Comparison of ENCODE assay signal across 22 cellular contexts in the genomic region with DNA sequence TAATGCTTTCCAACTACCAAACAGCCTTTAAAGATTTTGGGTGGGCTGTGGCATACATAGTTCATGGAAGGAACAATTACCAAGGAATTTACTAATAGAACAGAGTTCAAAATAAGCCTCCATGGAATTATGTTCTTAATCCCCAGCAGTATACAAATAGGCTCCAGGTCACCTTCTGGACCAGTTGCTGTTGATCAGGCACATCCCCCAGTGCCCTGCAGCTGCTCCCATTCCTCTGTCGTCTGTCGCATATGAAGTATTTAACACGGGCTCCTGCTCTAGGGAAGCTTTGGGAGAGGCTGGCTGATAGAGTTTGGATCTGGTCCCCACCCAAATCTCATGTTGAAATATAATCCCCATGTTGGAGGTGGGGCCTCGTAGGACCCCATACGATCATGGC. TPM values are rescaled to one million over a fixed set of nuclear protein-coding genes. Genes with fewer than 3 reads are reported as not detected.
DNase-seq lines count a peak whose midpoint lies in the region; ATAC-seq and TF ChIP-seq lines count a peak whose summit lies in the region.
"Had no signal": no experiment of that assay in that cellular context is flagged by ENCODE, and none has a peak within 500 bp of the region (broad histone marks: within the 10 kb centered on the region; RNA-seq: fewer than 3 reads in every experiment).

No MANE protein-coding gene starts in this region.

- H3K9me3 ChIP-seq in WERI-Rb-1 (ENCODE audit: severe bottlenecking), result no peaks in the 10 kb centered on the region
- H3K9me3 ChIP-seq in naive thymus-derived CD4-positive, alpha-beta T cell (ENCODE audit: control insufficient read depth in 2 of 3, low read length in 3 of 3), result no peaks in the 10 kb centered on the region
- H3K9me3 ChIP-seq: BLaER1, Caco-2 had no signal

- intact Hi-C loops in posterior vena cava (cut with DNase I), result no loop called here
- intact Hi-C loops in naive thymus-derived CD4-positive, alpha-beta T cell (cut with micrococcal nuclease), result no loop called here

- peaks cover 30 to 53% (median 41%) of the 10 kb centered on the region in 5 donors for H3K27me3 Mint-ChIP-seq in naive thymus-derived CD4-positive, alpha-beta T cell

- no peak overlapping the region for H3K4me3 Mint-ChIP-seq in naive thymus-derived CD4-positive, alpha-beta T cell
- H3K4me3 Mint-ChIP-seq: B cell; CD4-positive, CD25-positive, alpha-beta regulatory T cell; CD8-positive, alpha-beta T cell had no signal

- peaks cover 0 to under 1% (median 0%) of the 10 kb centered on the region in 7 donors for H3K4me1 Mint-ChIP-seq in naive thymus-derived CD4-positive, alpha-beta T cell
- H3K4me1 Mint-ChIP-seq: B cell; CD4-positive, CD25-positive, alpha-beta regulatory T cell had no signal

- H3K9me3 Mint-ChIP-seq in naive thymus-derived CD4-positive, alpha-beta T cell, result peaks cover 0 to 8% (median 0%) of the 10 kb centered on the region in 11 donors

- POLR2A ChIA-PET in naive thymus-derived CD4-positive, alpha-beta T cell (lab: Charles Lee), result no interaction called here

- TF ChIP-seq CTCF in WERI-Rb-1 (IDR thresholded peaks at IDR 0.05; ENCODE audit: low read depth, low read length), result no peak

- H3K36me3 Mint-ChIP-seq in naive thymus-derived CD4-positive, alpha-beta T cell, result peaks cover 0 to 6% (median 0%) of the 10 kb centered on the region in 5 donors
- H3K36me3 Mint-ChIP-seq: CD4-positive, CD25-positive, alpha-beta regulatory T cell; CD8-positive, alpha-beta T cell had no signal

- DNase-seq in D341Med (ENCODE audit: low spot score) (peak; percentile 73), NCI-H82 (lab: John Stamatoyannopoulos, UW) (peak; percentile 94), WERI-Rb-1 (peak; percentile 77), myocyte (ENCODE audit: low read depth) (peak; percentile 46), T-helper 1 cell (no peak), posterior vena cava (ENCODE audit: low spot score) (no peak)
- no peak for DNase-seq in naive thymus-derived CD4-positive, alpha-beta T cell
- DNase-seq: Caco-2; CD4-positive, CD25-positive, alpha-beta regulatory T cell; CD8-positive, alpha-beta T cell; DMS 273 treated with DMSO at 0.1 percent for 48 hours; DMS79; EL; GDM1; H7; HCEC 1CT had no signal

- no peaks in the 10 kb centered on the region for H3K36me3 ChIP-seq in WERI-Rb-1
- no peaks in the 10 kb centered on the region for H3K36me3 ChIP-seq in naive thymus-derived CD4-positive, alpha-beta T cell (ENCODE audit: control insufficient read depth in 2 of 3, insufficient read depth in 3 of 3, low read length in 3 of 3)
- H3K36me3 ChIP-seq: BLaER1 had no signal

- H3K27ac Mint-ChIP-seq in naive thymus-derived CD4-positive, alpha-beta T cell, result no peak overlapping the region
- H3K27ac Mint-ChIP-seq: B cell; CD8-positive, alpha-beta T cell had no signal

- CTCF ChIA-PET in naive thymus-derived CD4-positive, alpha-beta T cell (lab: Charles Lee), result no interaction called here

- H3K4me3 ChIP-seq in WERI-Rb-1 (ENCODE audit: low read depth, low read length), result peak overlapping the region; percentile 4; the same call in 1 of the 2 replicates
- no peak overlapping the region for H3K4me3 ChIP-seq in naive thymus-derived CD4-positive, alpha-beta T cell (ENCODE audit: low read length)
- H3K4me3 ChIP-seq: BLaER1, GM12878 had no signal

- H3K27ac ChIP-seq in WERI-Rb-1, result peak overlapping the region; percentile 52
- H3K27ac ChIP-seq in naive thymus-derived CD4-positive, alpha-beta T cell (ENCODE audit: low read depth, low read length), result no peak overlapping the region
- H3K27ac ChIP-seq: 22Rv1, BLaER1, C4-2B had no signal

- no peak for ATAC-seq in GM21717 (IDR thresholded peaks at IDR 0.05; ENCODE audit: unreplicated experiment)
- no peak for ATAC-seq in naive thymus-derived CD4-positive, alpha-beta T cell
- ATAC-seq: CD8-positive, alpha-beta T cell; GM12878 had no signal

- no peaks in the 10 kb centered on the region for H3K4me1 ChIP-seq in naive thymus-derived CD4-positive, alpha-beta T cell (ENCODE audit: control insufficient read depth in 2 of 2, insufficient read depth in 2 of 2, low read length in 2 of 2)
- H3K4me1 ChIP-seq: BLaER1, Caco-2 had no signal

- no peaks in the 10 kb centered on the region for H3K27me3 ChIP-seq in WERI-Rb-1 (ENCODE audit: insufficient read depth, low read depth, severe bottlenecking)
- H3K27me3 ChIP-seq in naive thymus-derived CD4-positive, alpha-beta T cell (ENCODE audit: control insufficient read depth in 2 of 2, insufficient read depth in 2 of 2, low read length in 2 of 2), result no peaks in the 10 kb centered on the region
- H3K27me3 ChIP-seq: BLaER1 had no signal

RNA-seq across cellular contexts. Expression of gene SHC3, which starts 17.8 kb away (rescaled TPM):
- total RNA-seq in myocyte, result 0.05 and 0.16 TPM in 2 replicates
- polyA plus RNA-seq in myocyte (2012), result 0.15 TPM
- 10 to 100 TPM in 1 of 2 donors, 1 to 10 TPM in 1; 6.4 to 12.2 TPM for total RNA-seq in posterior vena cava
- under 1 TPM in 4 of 5 experiments, not detected in 1; 0.02 to 0.11 (median 0.07) TPM for total RNA-seq in naive thymus-derived CD4-positive, alpha-beta T cell
- polyA plus RNA-seq in naive thymus-derived CD4-positive, alpha-beta T cell, result not detected
- total RNA-seq: B cell; CD4-positive, CD25-positive, alpha-beta regulatory T cell; CD8-positive, alpha-beta T cell had no signal
- polyA plus RNA-seq: CD4-positive, CD25-positive, alpha-beta regulatory T cell had no signal

Comparison
In these comparisons a context has a peak if more than half of its experiments do, and no peak if none do; other contexts are left out.
1. DNase-seq: peak in D341Med (single experiment), NCI-H82 (single experiment), WERI-Rb-1 (single experiment) and myocyte (single experiment); none in T-helper 1 cell (0 of 5), posterior vena cava (single experiment) and naive thymus-derived CD4-positive, alpha-beta T cell (0 of 9).